In the genomic region with DNA sequence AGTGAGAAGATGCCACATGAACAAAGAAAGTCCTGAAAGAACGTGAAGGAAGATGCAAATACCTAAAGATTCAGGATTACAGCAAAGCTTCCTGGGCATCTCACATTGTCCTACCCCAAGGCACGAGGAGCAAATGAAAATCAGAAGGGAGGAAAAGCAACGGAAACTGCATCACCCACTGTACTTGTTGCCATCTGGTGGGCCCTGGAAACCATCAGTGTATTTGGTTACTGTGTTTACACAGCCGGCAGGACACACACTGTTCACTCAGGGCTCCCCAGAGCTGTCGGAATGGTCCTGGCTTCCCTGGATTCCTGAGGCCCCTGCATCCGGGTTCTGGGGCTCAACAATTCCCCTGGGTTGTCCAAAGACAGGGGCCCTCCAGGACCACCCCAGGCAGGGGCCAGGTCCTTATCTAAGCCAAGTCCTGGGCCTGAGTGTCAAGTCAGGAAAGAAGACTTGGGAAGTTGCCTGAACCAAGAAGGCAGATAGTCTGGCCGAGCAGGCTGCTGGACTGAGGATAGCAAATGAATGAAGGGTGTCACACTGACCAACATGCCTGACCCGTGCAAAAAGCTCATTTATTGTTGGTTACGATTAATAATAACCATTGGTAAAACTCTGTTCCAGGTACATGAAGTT, we compare ENCODE assay signal across 16 cellular contexts. TPM values are rescaled to one million over a fixed set of nuclear protein-coding genes. Genes with fewer than 3 reads are reported as not detected.
A peak's percentile ranks its signal among the peaks of the same experiment; 100 is the strongest.
DNase-seq lines count a peak whose midpoint lies in the region; ATAC-seq and TF ChIP-seq lines count a peak whose summit lies in the region.
"Had no signal": no experiment of that assay in that cellular context is flagged by ENCODE, and none has a peak within 500 bp of the region (broad histone marks: within the 10 kb centered on the region; RNA-seq: fewer than 3 reads in every experiment).

No MANE protein-coding gene starts in this region.

- H3K9me3 ChIP-seq in Caco-2 (no peaks in the 10 kb centered on the region), suprapubic skin (no peaks in the 10 kb centered on the region)
- H3K9me3 ChIP-seq: transverse colon had no signal

- peaks cover 4% of the 10 kb centered on the region for H3K27me3 Mint-ChIP-seq in endothelial cell (ENCODE audit: unreplicated experiment)
- H3K27me3 Mint-ChIP-seq in Caco-2 (ENCODE audit: insufficient read depth, unreplicated experiment) = no peaks in the 10 kb centered on the region

- no peak overlapping the region for H3K4me3 Mint-ChIP-seq in endothelial cell (ENCODE audit: unreplicated experiment)
- H3K4me3 Mint-ChIP-seq in Caco-2 (ENCODE audit: unreplicated experiment) = no peak overlapping the region
- H3K4me3 Mint-ChIP-seq: activated T-helper 1 cell treated with anti-CD3 and anti-CD28 coated beads, Interleukin-12 subunit alpha, Interleukin-12 subunit beta, Interleukin-2, Interleukin-4 antibody, amounts not matched to agents 30 ng/mL and 10 ng/mL and 1 ng/mL, durations not matched to agents 14 hours and 24 hours and 36 hours had no signal

- POLR2A ChIA-PET in Caco-2 (lab: Charles Lee) = no interaction called here

- no peak for ATAC-seq in HG03342 (IDR thresholded peaks at IDR 0.05; ENCODE audit: unreplicated experiment)

- no peaks in the 10 kb centered on the region for H3K27me3 ChIP-seq in Caco-2 (replicated peaks; ENCODE audit: control insufficient read depth, insufficient read depth, low read length)
- peaks cover 6% of the 10 kb centered on the region for H3K27me3 ChIP-seq in suprapubic skin
- H3K27me3 ChIP-seq: transverse colon had no signal

- H3K9me3 Mint-ChIP-seq in endothelial cell (ENCODE audit: unreplicated experiment) = no peaks in the 10 kb centered on the region
- H3K9me3 Mint-ChIP-seq in Caco-2 (ENCODE audit: unreplicated experiment) = no peaks in the 10 kb centered on the region
- H3K9me3 Mint-ChIP-seq: activated T-helper 1 cell treated with anti-CD3 and anti-CD28 coated beads, Interleukin-12 subunit alpha, Interleukin-12 subunit beta, Interleukin-2, Interleukin-4 antibody, amounts not matched to agents 30 ng/mL and 10 ng/mL and 1 ng/mL, durations not matched to agents 14 hours and 24 hours and 36 hours had no signal

- H3K4me1 Mint-ChIP-seq in endothelial cell (ENCODE audit: unreplicated experiment) = no peaks in the 10 kb centered on the region
- no peaks in the 10 kb centered on the region for H3K4me1 Mint-ChIP-seq in Caco-2 (ENCODE audit: low read depth, unreplicated experiment)

- WGBS in suprapubic skin = 67% methylated on average over 9 of the region's 9 CpGs

- H3K36me3 Mint-ChIP-seq in endothelial cell (ENCODE audit: low read depth, unreplicated experiment) (peaks cover 3% of the 10 kb centered on the region), Caco-2 (ENCODE audit: insufficient read depth, unreplicated experiment) (no peaks in the 10 kb centered on the region)

- DNase-seq in COLO668 (lab: John Stamatoyannopoulos, UW; ENCODE audit: unreplicated experiment) (peak; percentile 74), NCI-H146 (lab: John Stamatoyannopoulos, UW) (peak; percentile 91), NCI-H526 (lab: John Stamatoyannopoulos, UW) (peak; percentile 91 to 95), endothelial cell (ENCODE audit: low spot score) (no peak), Caco-2 (no peak), suprapubic skin (ENCODE audit: low spot score in 2 of 2) (no peak), NAMALWA (ENCODE audit: low spot score) (no peak)
- DNase-seq: activated CD4-positive, alpha-beta T cell treated with anti-CD3 and anti-CD28 coated beads, Interleukin-2, amount 50 U/mL, for 1 hour; DMS79; NCI-H2227 treated with DMSO at 0.1 percent for 48 hours; RPMI8226; stimulated activated CD4-positive, alpha-beta T cell treated with anti-CD3 and anti-CD28 coated beads, Interleukin-1b, Interleukin-23, amount 100 ng/mL, for 48 hours; T-helper 9 cell; transverse colon had no signal

- peaks cover 10% of the 10 kb centered on the region; the same call in 1 of the 2 replicates for H3K4me1 ChIP-seq in Caco-2
- no peaks in the 10 kb centered on the region for H3K4me1 ChIP-seq in suprapubic skin

- H3K27ac Mint-ChIP-seq in endothelial cell (ENCODE audit: unreplicated experiment) (peak overlapping the region; percentile 59), Caco-2 (ENCODE audit: unreplicated experiment) (no peak overlapping the region)
- H3K27ac Mint-ChIP-seq: activated T-helper 1 cell treated with anti-CD3 and anti-CD28 coated beads, Interleukin-12 subunit alpha, Interleukin-12 subunit beta, Interleukin-2, Interleukin-4 antibody, amounts not matched to agents 30 ng/mL and 10 ng/mL and 1 ng/mL, durations not matched to agents 14 hours and 24 hours and 36 hours had no signal

- TF ChIP-seq POLR2A in suprapubic skin (IDR thresholded peaks at IDR 0.05) = no peak

- intact Hi-C loops in Caco-2 (cut with micrococcal nuclease; ENCODE audit: unreplicated experiment) = no loop called here

- TF ChIP-seq CTCF in endothelial cell (IDR thresholded peaks at IDR 0.05; ENCODE audit: unreplicated experiment) (no peak), Caco-2 (IDR thresholded peaks at IDR 0.05; ENCODE audit: insufficient read depth in 1 of 2, low read depth in 1 of 2, low read length in 1 of 2, severe bottlenecking in 1 of 2, unreplicated experiment in 1 of 2) (no peak), suprapubic skin (IDR thresholded peaks at IDR 0.05) (no peak)

- BruUV-seq in Caco-2 (replicated peaks; lab: Mats Ljungman, UMichigan) = no TSS peak

- H3K27ac ChIP-seq in suprapubic skin = no peak overlapping the region
- H3K27ac ChIP-seq: transverse colon had no signal

- TF ChIP-seq EP300 in suprapubic skin (IDR thresholded peaks at IDR 0.05) = no peak

- H3K4me3 ChIP-seq in Caco-2 (ENCODE audit: low read depth, low read length) = no peak overlapping the region
- H3K4me3 ChIP-seq in suprapubic skin = no peak overlapping the region
- H3K4me3 ChIP-seq: transverse colon had no signal

- H3K36me3 ChIP-seq in Caco-2 (ENCODE audit: control insufficient read depth, insufficient read depth, low read length) (no peaks in the 10 kb centered on the region), suprapubic skin (no peaks in the 10 kb centered on the region)
- H3K36me3 ChIP-seq: transverse colon had no signal

- CTCF ChIA-PET in Caco-2 (lab: Charles Lee) = no interaction called here

RNA-seq across cellular contexts. Expression of gene SOX9, which starts 52.8 kb away (rescaled TPM):
- total RNA-seq in endothelial cell (ENCODE audit: unreplicated experiment) (5.1 TPM), Caco-2 (2022) (46.2 and 51.5 TPM in 2 replicates), suprapubic skin (10 to 100 TPM; 30.0 to 52.3 (median 42.9) TPM)
- total RNA-seq: activated T-helper 1 cell treated with anti-CD3 and anti-CD28 coated beads, Interleukin-12 subunit alpha, Interleukin-12 subunit beta, Interleukin-2, Interleukin-4 antibody, amounts not matched to agents 30 ng/mL and 10 ng/mL and 1 ng/mL, durations not matched to agents 14 hours and 24 hours and 36 hours had no signal

Comparison
In these comparisons a context has a peak if more than half of its experiments do, and no peak if none do; other contexts are left out.
1. DNase-seq: peak in COLO668 (single experiment), NCI-H146 (single experiment) and NCI-H526 (2 of 2); none in endothelial cell (single experiment), Caco-2 (0 of 2), suprapubic skin (0 of 2) and NAMALWA (single experiment).